1 cellular context compared by ENCODE assay signal in the genomic region with DNA sequence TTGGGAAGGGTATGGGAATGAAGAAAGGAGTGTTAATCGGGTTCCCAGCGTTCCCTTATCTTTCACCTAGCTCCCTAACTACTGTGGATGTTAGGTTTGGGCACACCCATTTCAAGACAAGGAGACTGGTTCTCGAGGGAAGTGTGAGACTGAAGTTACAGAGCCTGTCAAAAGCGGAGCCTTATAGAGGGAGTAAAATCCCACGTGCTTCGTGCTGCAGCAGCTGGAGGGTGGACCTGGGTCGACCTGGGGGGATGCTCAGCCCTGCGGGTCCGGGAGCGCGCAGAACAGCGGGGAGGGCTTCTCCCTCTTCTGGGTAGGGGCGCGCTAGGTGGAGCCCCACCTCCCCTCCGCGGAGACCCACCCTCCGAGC.
TF ChIP-seq lines count a peak whose summit lies in the region.

No MANE protein-coding gene starts in this region.

TF ChIP-seq in H1, 55 proteins besides CTCF, POLR2A, EP300 and RAD21:
- TF ChIP-seq CHD2 (IDR thresholded peaks at IDR 0.05; ENCODE audit: low read length) (no peak), ASH2L (IDR thresholded peaks at IDR 0.05; ENCODE audit: low read length) (no peak), BCL11A (IDR thresholded peaks at IDR 0.05; ENCODE audit: low read depth in 2 of 2, low read length in 2 of 2) (no peak), E2F6 (IDR thresholded peaks at IDR 0.05) (peak; percentile 34; the same call in 1 of the 2 replicates), MAX (IDR thresholded peaks at IDR 0.05) (peak; percentile 81), CTBP2 (IDR thresholded peaks at IDR 0.05; ENCODE audit: borderline replicate concordance, insufficient read depth, insufficient read length, low read length) (no peak), TAF1 (IDR thresholded peaks at IDR 0.05; ENCODE audit: low read depth, low read length) (no peak), RFX5 (IDR thresholded peaks at IDR 0.05; ENCODE audit: borderline replicate concordance, low read depth, low read length) (no peak), BACH1 (IDR thresholded peaks at IDR 0.05; ENCODE audit: low read length) (peak; percentile 46; the same call in 1 of the 2 replicates), JUND (IDR thresholded peaks at IDR 0.05; ENCODE audit: low read length) (no peak), EGR1 (IDR thresholded peaks at IDR 0.05; ENCODE audit: borderline replicate concordance, low read depth, low read length) (no peak), HDAC2 (IDR thresholded peaks at IDR 0.05; ENCODE audit: borderline replicate concordance in 1 of 2, low read depth in 2 of 2, low read length in 2 of 2) (0 out of 4 replicates have a peak, but pooled peaks have one; percentile 46 to 54), CREB1 (IDR thresholded peaks at IDR 0.05) (no peak), EZH2 (IDR thresholded peaks at IDR 0.05; ENCODE audit: low read depth, low read length, severe bottlenecking) (no peak), SAP30 (IDR thresholded peaks at IDR 0.05; ENCODE audit: insufficient read depth, insufficient replicate concordance, low read length) (peak; percentile 69), SIN3A (conservative IDR thresholded peaks at IDR 0.05 in 1 of 2, IDR thresholded peaks at IDR 0.05 in 1 of 2; ENCODE audit: low read depth in 1 of 2, low read length in 2 of 2) (peak; percentile 43 to 70; a peak in 2 of 4 replicates)
- TF ChIP-seq, protein P1, sequence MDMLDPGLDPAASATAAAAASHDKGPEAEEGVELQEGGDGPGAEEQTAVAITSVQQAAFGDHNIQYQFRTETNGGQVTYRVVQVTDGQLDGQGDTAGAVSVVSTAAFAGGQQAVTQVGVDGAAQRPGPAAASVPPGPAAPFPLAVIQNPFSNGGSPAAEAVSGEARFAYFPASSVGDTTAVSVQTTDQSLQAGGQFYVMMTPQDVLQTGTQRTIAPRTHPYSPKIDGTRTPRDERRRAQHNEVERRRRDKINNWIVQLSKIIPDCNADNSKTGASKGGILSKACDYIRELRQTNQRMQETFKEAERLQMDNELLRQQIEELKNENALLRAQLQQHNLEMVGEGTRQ (IDR thresholded peaks at IDR 0.05; ENCODE audit: low read length), result no peak
- TF ChIP-seq, protein P2, sequence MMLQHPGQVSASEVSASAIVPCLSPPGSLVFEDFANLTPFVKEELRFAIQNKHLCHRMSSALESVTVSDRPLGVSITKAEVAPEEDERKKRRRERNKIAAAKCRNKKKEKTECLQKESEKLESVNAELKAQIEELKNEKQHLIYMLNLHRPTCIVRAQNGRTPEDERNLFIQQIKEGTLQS (IDR thresholded peaks at IDR 0.05; ENCODE audit: insufficient read depth, low read depth, low read length), result no peak
